ENCODE assay signal across 3 cellular contexts in the genomic region with DNA sequence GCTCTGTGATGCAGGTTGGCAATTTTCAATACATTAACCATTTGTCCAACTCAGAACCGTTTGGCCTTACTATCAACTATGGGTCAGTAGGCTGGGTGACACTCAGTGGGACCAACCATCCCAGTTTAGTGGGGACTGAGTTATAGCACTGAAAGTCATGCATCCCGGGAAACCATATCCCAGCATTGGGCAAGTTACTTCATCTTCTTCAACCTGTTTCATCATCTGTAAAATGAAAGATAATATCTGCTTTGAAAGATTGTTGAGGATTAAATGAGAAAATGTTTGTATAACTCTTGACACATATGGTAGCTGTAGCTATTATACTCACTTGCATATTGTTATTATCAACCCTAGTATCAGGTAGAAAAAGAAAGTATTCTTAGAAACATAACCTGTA.
TF ChIP-seq lines count a peak whose summit lies in the region.

No MANE protein-coding gene starts in this region.

TF ChIP-seq in GM12878, 131 proteins besides CTCF, POLR2A, EP300 and RAD21:
- TF ChIP-seq RELA (IDR thresholded peaks at IDR 0.05; ENCODE audit: borderline replicate concordance, partially characterized antibody) (no peak), ZNF384 (IDR thresholded peaks at IDR 0.05; ENCODE audit: borderline replicate concordance, low read depth, low read length) (no peak)

TF ChIP-seq in GM12891, 5 proteins besides CTCF, POLR2A, EP300 and RAD21:
- TF ChIP-seq SPI1 (IDR thresholded peaks at IDR 0.05; ENCODE audit: low read depth, low read length), result no peak
- no peak for TF ChIP-seq POLR2AphosphoS5 (IDR thresholded peaks at IDR 0.05; ENCODE audit: low read depth, low read length)
- TF ChIP-seq TAF1 (IDR thresholded peaks at IDR 0.05; ENCODE audit: low read depth, low read length), result no peak
- no peak for TF ChIP-seq POU2F2 (IDR thresholded peaks at IDR 0.05; ENCODE audit: low read depth, low read length)
TF ChIP-seq in GM12891: peak in this region for 0.

TF ChIP-seq in SK-N-SH treated with all-trans-retinoic acid at 6 μM for 48 hours, 23 proteins besides CTCF, POLR2A, EP300 and RAD21:
- TF ChIP-seq GLIS3 (CRISPR knock-in tag; IDR thresholded peaks at IDR 0.05), result no peak
- TF ChIP-seq ARNTL (CRISPR knock-in tag; IDR thresholded peaks at IDR 0.05; ENCODE audit: borderline replicate concordance, low read depth), result no peak
- TF ChIP-seq OSR1 (CRISPR knock-in tag; IDR thresholded peaks at IDR 0.05), result no peak
- TF ChIP-seq, protein P1, sequence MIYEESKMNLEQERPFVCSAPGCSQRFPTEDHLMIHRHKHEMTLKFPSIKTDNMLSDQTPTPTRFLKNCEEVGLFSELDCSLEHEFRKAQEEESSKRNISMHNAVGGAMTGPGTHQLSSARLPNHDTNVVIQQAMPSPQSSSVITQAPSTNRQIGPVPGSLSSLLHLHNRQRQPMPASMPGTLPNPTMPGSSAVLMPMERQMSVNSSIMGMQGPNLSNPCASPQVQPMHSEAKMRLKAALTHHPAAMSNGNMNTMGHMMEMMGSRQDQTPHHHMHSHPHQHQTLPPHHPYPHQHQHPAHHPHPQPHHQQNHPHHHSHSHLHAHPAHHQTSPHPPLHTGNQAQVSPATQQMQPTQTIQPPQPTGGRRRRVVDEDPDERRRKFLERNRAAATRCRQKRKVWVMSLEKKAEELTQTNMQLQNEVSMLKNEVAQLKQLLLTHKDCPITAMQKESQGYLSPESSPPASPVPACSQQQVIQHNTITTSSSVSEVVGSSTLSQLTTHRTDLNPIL (CRISPR knock-in tag; IDR thresholded peaks at IDR 0.05; ENCODE audit: low read depth), result no peak
- TF ChIP-seq TCF4 (CRISPR knock-in tag; IDR thresholded peaks at IDR 0.05; ENCODE audit: borderline replicate concordance), result no peak
- TF ChIP-seq RARB (CRISPR knock-in tag; IDR thresholded peaks at IDR 0.05), result no peak
- TF ChIP-seq ZNF565 (CRISPR knock-in tag; conservative IDR thresholded peaks at IDR 0.05; ENCODE audit: low read depth), result no peak
